9 cellular contexts compared by ENCODE assay signal in the genomic region with DNA sequence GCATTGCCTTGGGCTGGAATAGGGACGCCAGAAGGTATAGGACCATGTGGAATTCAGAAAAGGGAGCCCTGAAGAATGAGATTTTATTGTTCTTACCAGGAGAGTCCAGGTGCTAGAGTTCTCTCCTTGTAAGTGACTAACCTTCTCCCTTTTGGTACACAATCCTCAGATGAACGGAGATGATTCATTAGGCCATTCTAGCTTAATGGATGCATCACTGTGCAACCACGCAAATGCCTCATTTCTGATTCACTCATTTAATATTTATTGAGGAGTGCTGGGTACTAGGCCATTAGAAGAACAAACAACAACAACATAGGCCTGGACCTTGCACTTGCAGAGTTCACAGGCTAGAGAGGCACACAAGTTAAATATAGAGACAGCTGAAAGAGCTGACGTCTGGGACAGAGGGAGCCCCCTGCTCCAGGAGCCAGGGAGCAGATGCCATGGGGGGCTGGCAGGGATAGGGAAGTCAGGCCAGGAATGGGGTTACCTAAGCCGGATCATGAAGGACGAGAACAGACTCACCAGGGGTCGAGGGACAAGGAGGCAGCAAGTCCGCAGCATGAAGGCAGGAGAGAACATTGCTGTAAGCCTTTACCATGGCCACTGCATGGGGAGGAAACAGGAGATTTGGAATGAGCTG.
DNase-seq lines count a peak whose midpoint lies in the region; ATAC-seq and TF ChIP-seq lines count a peak whose summit lies in the region.
"Had no signal": no experiment of that assay in that cellular context is flagged by ENCODE, and none has a peak within 500 bp of the region (broad histone marks: within the 10 kb centered on the region; RNA-seq: fewer than 3 reads in every experiment).

No MANE protein-coding gene starts in this region.

- 66 to 85% methylated on average over 3 to 8 of the region's 8 CpGs for WGBS in transverse colon (ENCODE audit: low coverage in 1 of 2), 2 donors

- no peak overlapping the region for H3K4me3 ChIP-seq in HFF-Myc (replicated peaks; ENCODE audit: low read depth, low read length)
- no peak overlapping the region for H3K4me3 ChIP-seq in transverse colon

- peaks cover 0 to 3% (median 1%) of the 10 kb centered on the region in 4 donors for H3K4me1 ChIP-seq in transverse colon

- no peak overlapping the region for H3K4me3 Mint-ChIP-seq in T-cell

- H3K27ac ChIP-seq in transverse colon = peak overlapping the region; percentile 32 to 52 (median 42)

- H3K9me3 ChIP-seq in transverse colon = no peaks in the 10 kb centered on the region

- ATAC-seq in T-cell (replicated peaks in 1 of 4) (no peak), HG03354 (IDR thresholded peaks at IDR 0.05; ENCODE audit: poor library complexity, severe bottlenecking, unreplicated experiment) (no peak)

- TF ChIP-seq EP300 in transverse colon (IDR thresholded peaks at IDR 0.05; ENCODE audit: low read depth) = no peak

- POLR2A ChIA-PET in T-cell (lab: Charles Lee) = no interaction called here

- no peak for TF ChIP-seq POLR2A in transverse colon (IDR thresholded peaks at IDR 0.05)

- DNase-seq in HFF-Myc (ENCODE audit: extremely low read depth, low read depth) = peak; percentile 82
- peak; percentile 98 for DNase-seq in amniotic epithelial cell (ENCODE audit: low read depth)
- peak; percentile 71 for DNase-seq in islet precursor cell
- DNase-seq in transverse colon = no peak
- no peak for DNase-seq in T-cell
- no peak for DNase-seq in C1 segment of cervical spinal cord (lab: John Stamatoyannopoulos, UW)
- DNase-seq: activated T-cell treated with anti-CD3 and anti-CD28 coated beads for 4 hours, OCI-M1 had no signal

- no peaks in the 10 kb centered on the region for H3K4me1 Mint-ChIP-seq in T-cell

- no peaks in the 10 kb centered on the region for H3K27me3 Mint-ChIP-seq in T-cell

- intact Hi-C loops in transverse colon (cut with DNase I; ENCODE audit: low total_unique reads) = no loop called here

- no peaks in the 10 kb centered on the region for H3K27me3 ChIP-seq in transverse colon

- H3K27ac Mint-ChIP-seq in T-cell = no peak overlapping the region

- CTCF ChIA-PET in T-cell (lab: Charles Lee) = no interaction called here

- peaks cover 10% of the 10 kb centered on the region for H3K36me3 Mint-ChIP-seq in T-cell

- H3K9me3 Mint-ChIP-seq in T-cell = no peaks in the 10 kb centered on the region

- no peaks in the 10 kb centered on the region for H3K36me3 ChIP-seq in transverse colon

- TF ChIP-seq CTCF in HFF-Myc (IDR thresholded peaks at IDR 0.05; ENCODE audit: low read depth, low read length, missing control alignments) (no peak), transverse colon (IDR thresholded peaks at IDR 0.05) (no peak)

- in situ Hi-C loops in transverse colon (cut with MboI; ENCODE audit: low pct_ligation_motif_present in 1 of 4, low pct_unique_long_range_greater_than_20kb in 1 of 4, low sequenced_read_pairs in 3 of 4) = no loop called here

Comparison
In these comparisons a context has a peak if more than half of its experiments do, and no peak if none do; other contexts are left out.
1. DNase-seq: peak in HFF-Myc (single experiment), amniotic epithelial cell (single experiment) and islet precursor cell (single experiment); none in transverse colon (single experiment), T-cell (0 of 34) and C1 segment of cervical spinal cord (0 of 14).